Comparison of ENCODE assay signal across 8 cellular contexts in the genomic region with DNA sequence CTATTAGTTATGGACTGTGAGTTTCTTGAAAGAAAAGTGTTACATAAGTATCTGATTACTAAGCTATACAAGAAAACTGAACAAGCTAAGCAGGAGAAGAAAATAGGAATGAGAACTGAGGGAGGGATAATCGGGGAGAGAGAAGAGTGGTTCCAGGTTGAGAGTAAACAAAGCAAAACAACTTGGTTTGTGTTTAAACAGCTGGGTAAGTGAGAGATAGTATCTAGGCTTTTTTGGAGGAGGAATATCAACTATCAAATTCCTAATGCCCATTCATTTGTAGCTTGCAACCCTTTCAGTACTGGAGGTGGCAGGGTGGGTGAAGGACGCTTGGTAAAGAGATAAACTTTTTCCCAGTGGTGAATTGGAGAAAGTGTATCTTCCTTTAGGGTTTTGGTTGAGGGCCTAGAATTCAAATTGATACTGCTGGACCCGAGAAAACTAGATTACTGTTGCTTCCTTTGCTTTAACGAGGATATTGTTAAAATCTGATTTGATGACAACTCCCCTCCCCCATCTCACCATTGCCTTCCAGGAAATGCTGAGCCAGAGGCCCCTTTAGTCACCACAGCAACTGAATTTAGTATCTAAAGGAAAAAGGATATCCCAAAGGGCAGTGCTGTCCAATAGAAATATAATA. TPM values are rescaled to one million over a fixed set of nuclear protein-coding genes. Genes with fewer than 3 reads are reported as not detected.
DNase-seq lines count a peak whose midpoint lies in the region; ATAC-seq and TF ChIP-seq lines count a peak whose summit lies in the region.

No MANE protein-coding gene starts in this region.

- H3K9me3 Mint-ChIP-seq in Calu3 (ENCODE audit: low read depth, unreplicated experiment) (no peaks in the 10 kb centered on the region), natural killer cell (no peaks in the 10 kb centered on the region)
- H3K9me3 Mint-ChIP-seq in activated naive CD8-positive, alpha-beta T cell (ENCODE audit: low read depth) = no peaks in the 10 kb centered on the region

- peak; percentile 26 for TF ChIP-seq CTCF in Calu3 (IDR thresholded peaks at IDR 0.05; ENCODE audit: unreplicated experiment)
- no peak for TF ChIP-seq CTCF in natural killer cell (IDR thresholded peaks at IDR 0.05)

- intact Hi-C loops in Calu3 (cut with micrococcal nuclease; ENCODE audit: unreplicated experiment) (no loop called here), natural killer cell (cut with micrococcal nuclease) (no loop called here)

- peaks cover 9% of the 10 kb centered on the region for H3K36me3 ChIP-seq in KOPT-K1 (ENCODE audit: insufficient read depth, low read length)

- CTCF ChIA-PET in Calu3 (lab: Charles Lee) = no interaction called here

- H3K27ac Mint-ChIP-seq in Calu3 (ENCODE audit: unreplicated experiment) (no peak overlapping the region), natural killer cell (peak overlapping the region; percentile 35 to 76)
- H3K27ac Mint-ChIP-seq in activated naive CD8-positive, alpha-beta T cell = peak overlapping the region; percentile 10

- peak overlapping the region; percentile 55 for H3K27ac ChIP-seq in KOPT-K1 (ENCODE audit: low read depth, low read length, poor library complexity, severe bottlenecking)

- ATAC-seq in natural killer cell (no peak), HG03108 (IDR thresholded peaks at IDR 0.05; ENCODE audit: unreplicated experiment) (no peak), GM21528 (IDR thresholded peaks at IDR 0.05; ENCODE audit: low FRiP score, unreplicated experiment) (no peak)

- H3K9me3 ChIP-seq in KOPT-K1 (ENCODE audit: insufficient read depth, low read length, poor library complexity, severe bottlenecking) = no peaks in the 10 kb centered on the region

- H3K36me3 Mint-ChIP-seq in Calu3 (ENCODE audit: insufficient read depth, unreplicated experiment) (no peaks in the 10 kb centered on the region), natural killer cell (no peaks in the 10 kb centered on the region)
- H3K36me3 Mint-ChIP-seq in activated naive CD8-positive, alpha-beta T cell = no peaks in the 10 kb centered on the region

- H3K27me3 Mint-ChIP-seq in Calu3 (ENCODE audit: unreplicated experiment) = no peaks in the 10 kb centered on the region
- no peaks in the 10 kb centered on the region for H3K27me3 Mint-ChIP-seq in activated naive CD8-positive, alpha-beta T cell
- H3K27me3 Mint-ChIP-seq in natural killer cell (ENCODE audit: low read depth in 2 of 2) = no peaks in the 10 kb centered on the region

- no peak for DNase-seq in Calu3
- no peak for DNase-seq in natural killer cell
- no peak for DNase-seq in germinal center (ENCODE audit: low spot score)
- no peak for DNase-seq in amniotic stem cell (lab: John Stamatoyannopoulos, UW)

- no peak overlapping the region for H3K4me3 Mint-ChIP-seq in Calu3 (ENCODE audit: low read depth, unreplicated experiment)
- peak overlapping the region; percentile 21 for H3K4me3 Mint-ChIP-seq in activated naive CD8-positive, alpha-beta T cell
- H3K4me3 Mint-ChIP-seq in natural killer cell = peak overlapping the region; percentile 17

- H3K4me1 Mint-ChIP-seq in Calu3 (ENCODE audit: low read depth, unreplicated experiment) (no peaks in the 10 kb centered on the region), natural killer cell (peaks cover 8 to 9% of the 10 kb centered on the region in 2 donors)
- H3K4me1 Mint-ChIP-seq in activated naive CD8-positive, alpha-beta T cell (ENCODE audit: low read depth) = peaks cover 8% of the 10 kb centered on the region

- BruUV-seq in Calu3 (replicated peaks; lab: Mats Ljungman, UMichigan) = no TSS peak

RNA-seq across cellular contexts. Expression of a gene that starts 2.0 kb away (rescaled TPM):
- total RNA-seq in Calu3 (2022) (0.37 TPM in 1 of 2 replicates, not detected in the other), natural killer cell (100 to 1,000 TPM; 406 to 534 (median 427) TPM)

Comparison
In these comparisons a context has a peak if more than half of its experiments do, and no peak if none do; other contexts are left out.
1. RNA of a gene that starts 2.0 kb away (total RNA-seq): 406 to 534 TPM in natural killer cell; 0.37 TPM in Calu3; every median in the first group is over 100 times any median in the second.